1 cellular context compared by ENCODE assay signal in genomic region chr2:25960920-25961319, GRCh38.
TF ChIP-seq lines count a peak whose summit lies in the region.

No MANE protein-coding gene starts in this region.

TF ChIP-seq in WTC11, 78 proteins besides CTCF, POLR2A, EP300 and RAD21 (continued from another document):
- TF ChIP-seq ZBTB43 (CRISPR knock-in tag; IDR thresholded peaks at IDR 0.05), result no peak
- no peak for TF ChIP-seq STAT6 (CRISPR knock-in tag; conservative IDR thresholded peaks at IDR 0.05; ENCODE audit: low read depth)
- TF ChIP-seq SP1 (CRISPR knock-in tag; conservative IDR thresholded peaks at IDR 0.05), result no peak
